In genomic region chr5:139653616-139654015, GRCh38 we compare ENCODE assay signal across 12 cellular contexts. TPM values are rescaled to one million over a fixed set of nuclear protein-coding genes. Genes with fewer than 3 reads are reported as not detected.
DNase-seq lines count a peak whose midpoint lies in the region; ATAC-seq and TF ChIP-seq lines count a peak whose summit lies in the region.
"Had no signal": no experiment of that assay in that cellular context is flagged by ENCODE, and none has a peak within 500 bp of the region (broad histone marks: within the 10 kb centered on the region; RNA-seq: fewer than 3 reads in every experiment).

No MANE protein-coding gene starts in this region.

- peaks cover 91% of the 10 kb centered on the region for H3K79me2 ChIP-seq in osteoblast (ENCODE audit: insufficient read depth, low read length)

- H4K20me1 ChIP-seq in osteoblast (ENCODE audit: insufficient read depth, low read length) = peaks cover 48% of the 10 kb centered on the region

- peaks cover 70% of the 10 kb centered on the region for H3K4me1 ChIP-seq in osteoblast (ENCODE audit: insufficient read depth, low read length)

- no peaks in the 10 kb centered on the region for H3K27me3 ChIP-seq in osteoblast (ENCODE audit: insufficient read depth, low read length)

- no peak for ATAC-seq in HG02610 (IDR thresholded peaks at IDR 0.05; ENCODE audit: unreplicated experiment)
- ATAC-seq: left colon had no signal

- peaks cover 5% of the 10 kb centered on the region for H3K36me3 ChIP-seq in osteoblast (ENCODE audit: insufficient read depth, low read length)

- no peak for TF ChIP-seq CTCF in AG10803 (conservative IDR thresholded peaks at IDR 0.05; ENCODE audit: low read length)
- no peak for TF ChIP-seq CTCF in epithelial cell of proximal tubule (conservative IDR thresholded peaks at IDR 0.05; ENCODE audit: low read depth, low read length)
- no peak for TF ChIP-seq CTCF in osteoblast (IDR thresholded peaks at IDR 0.05; ENCODE audit: extremely low read depth, low read depth, low read length)

- H2AFZ ChIP-seq in osteoblast (ENCODE audit: low read length) = no peak overlapping the region

- DNase-seq in AG10803 (ENCODE audit: low read depth) (no peak), NCI-H69 (lab: John Stamatoyannopoulos, UW) (peak; percentile 84), epithelial cell of proximal tubule (ENCODE audit: low read depth) (no peak), osteoblast (ENCODE audit: insufficient read length, low spot score, missing footprints) (no peak), NCI-H1092 (lab: John Stamatoyannopoulos, UW) (no peak)
- no peak for DNase-seq in activated naive CD4-positive, alpha-beta T cell treated with Interleukin-2 at 50 U/mL for 16 hours
- DNase-seq in activated naive CD4-positive, alpha-beta T cell treated with anti-CD3 and anti-CD28 coated beads, Interleukin-2, amount 50 U/mL, for 16 hours = no peak
- DNase-seq: activated CD4-positive, alpha-beta T cell treated with anti-CD3 and anti-CD28 coated beads for 4 hours; left colon; NCI-H510A treated with DMSO at 0.1 percent for 48 hours had no signal

- H3K9me3 ChIP-seq in osteoblast (ENCODE audit: low read depth, low read length) = no peaks in the 10 kb centered on the region

- H3K4me3 ChIP-seq in AG10803 (ENCODE audit: low read length) (peak overlapping the region; percentile 85), epithelial cell of proximal tubule (ENCODE audit: low read depth, low read length) (peak overlapping the region; percentile 92), osteoblast (ENCODE audit: insufficient read depth, low read length) (peak overlapping the region; percentile 93)

- H3K27ac ChIP-seq in osteoblast (ENCODE audit: low read depth, low read length) = peak overlapping the region; percentile 98
- H3K27ac ChIP-seq: C4-2B had no signal

- peak overlapping the region; percentile 93 for H3K4me2 ChIP-seq in osteoblast (ENCODE audit: insufficient read depth, low read length)

RNA-seq across cellular contexts. Expression of gene CXXC5, which starts 5.5 kb away (rescaled TPM):
- 45.0 and 56.4 TPM in 2 replicates for total RNA-seq in epithelial cell of proximal tubule
- 186 and 210 TPM in 2 replicates for total RNA-seq in osteoblast
